ENCODE assay signal across 23 cellular contexts in genomic region chr3:54008744-54009143, GRCh38.
"Had no signal": no experiment of that assay in that cellular context is flagged by ENCODE, and none has a peak within 500 bp of the region (broad histone marks: within the 10 kb centered on the region; RNA-seq: fewer than 3 reads in every experiment).

No MANE protein-coding gene starts in this region.

- H3K27me3 ChIP-seq: esophagus squamous epithelium, hepatocyte, neural progenitor cell, right atrium auricular region, sigmoid colon, tibial nerve, upper lobe of right lung, vagina had no signal

- H3K9me3 Mint-ChIP-seq: effector memory CD8-positive, alpha-beta T cell; immature natural killer cell; natural killer cell treated with Interleukin-12 subunit alpha and Interleukin-12 subunit beta and Interleukin-15 and Interleukin-18, amount 100 ng/mL, for 72 hours; neural progenitor cell; stimulated activated memory B cell treated with anti-CD40 and anti-IgM and Interleukin-4, amounts not matched to agents 10 μg/mL and 1 μg/mL and 100 μg/mL, for 72 hours had no signal

- H3K4me2 ChIP-seq: hepatocyte, neural progenitor cell had no signal

- ATAC-seq: effector memory CD8-positive, alpha-beta T cell; left colon; left ventricle myocardium superior; lower lobe of right lung; stimulated activated memory B cell treated with anti-CD40 and anti-IgM and Interleukin-4, amounts not matched to agents 10 μg/mL and 1 μg/mL and 100 μg/mL, for 72 hours; stimulated activated naive CD8-positive, alpha-beta T cell treated with anti-CD3 and anti-CD28 coated beads, Interleukin-15, Interleukin-2, amounts not matched to agents 100 U/mL and 50 U/mL, for 24 hours; upper lobe of right lung had no signal

- H2AFZ ChIP-seq: hepatocyte, neural progenitor cell had no signal

- H3K79me2 ChIP-seq: hepatocyte had no signal

- H3K36me3 ChIP-seq: esophagus squamous epithelium, lower lobe of right lung, neural progenitor cell, prostate gland, right atrium auricular region, sigmoid colon, thoracic aorta, tibial nerve, upper lobe of right lung, vagina had no signal

- H3K36me3 Mint-ChIP-seq: immature natural killer cell; natural killer cell treated with Interleukin-12 subunit alpha and Interleukin-12 subunit beta and Interleukin-15 and Interleukin-18, amount 100 ng/mL, for 72 hours; neural progenitor cell; stimulated activated memory B cell treated with anti-CD40 and anti-IgM and Interleukin-4, amounts not matched to agents 10 μg/mL and 1 μg/mL and 100 μg/mL, for 72 hours had no signal

- H3K4me1 ChIP-seq: esophagus squamous epithelium, lower lobe of right lung, prostate gland, right atrium auricular region, tibial nerve, upper lobe of right lung, vagina had no signal

- H3K4me3 ChIP-seq: coronary artery, esophagus squamous epithelium, hepatocyte, lower lobe of right lung, neural progenitor cell, prostate gland, right atrium auricular region, sigmoid colon, thoracic aorta, tibial nerve, upper lobe of right lung, vagina had no signal

- H3K9ac ChIP-seq: neural progenitor cell had no signal

- H3K4me1 Mint-ChIP-seq: immature natural killer cell; neural progenitor cell; stimulated activated memory B cell treated with anti-CD40 and anti-IgM and Interleukin-4, amounts not matched to agents 10 μg/mL and 1 μg/mL and 100 μg/mL, for 72 hours had no signal

- H3K27ac Mint-ChIP-seq: effector memory CD8-positive, alpha-beta T cell; immature natural killer cell; natural killer cell treated with Interleukin-12 subunit alpha and Interleukin-12 subunit beta and Interleukin-15 and Interleukin-18, amount 100 ng/mL, for 72 hours; neural progenitor cell; stimulated activated memory B cell treated with anti-CD40 and anti-IgM and Interleukin-4, amounts not matched to agents 10 μg/mL and 1 μg/mL and 100 μg/mL, for 72 hours had no signal

- H3K4me3 Mint-ChIP-seq: effector memory CD8-positive, alpha-beta T cell; immature natural killer cell; natural killer cell treated with Interleukin-12 subunit alpha and Interleukin-12 subunit beta and Interleukin-15 and Interleukin-18, amount 100 ng/mL, for 72 hours; neural progenitor cell; stimulated activated memory B cell treated with anti-CD40 and anti-IgM and Interleukin-4, amounts not matched to agents 10 μg/mL and 1 μg/mL and 100 μg/mL, for 72 hours had no signal

- H3K27ac ChIP-seq: coronary artery, esophagus squamous epithelium, hepatocyte, lower lobe of right lung, neural progenitor cell, prostate gland, right atrium auricular region, sigmoid colon, thoracic aorta, tibial nerve, upper lobe of right lung, vagina had no signal

- H3K9me3 ChIP-seq: esophagus squamous epithelium, lower lobe of right lung, prostate gland, right atrium auricular region, sigmoid colon, thoracic aorta, tibial nerve, upper lobe of right lung, vagina had no signal

- DNase-seq: dermis blood vessel endothelial cell; effector memory CD8-positive, alpha-beta T cell; erythroblast; esophagus squamous epithelium; immature natural killer cell; kidney glomerular epithelial cell; left colon; left ventricle myocardium superior; lower lobe of right lung; sigmoid colon; stimulated activated CD4-positive, alpha-beta T cell treated with anti-CD3 and anti-CD28 coated beads, Interleukin-4, amount 100 ng/mL, for 4 hours; stimulated activated naive CD8-positive, alpha-beta T cell treated with anti-CD3 and anti-CD28 coated beads, Interleukin-15, Interleukin-2, amounts not matched to agents 100 U/mL and 50 U/mL, for 24 hours; upper lobe of right lung had no signal
